9 cellular contexts compared by ENCODE assay signal in the genomic region with DNA sequence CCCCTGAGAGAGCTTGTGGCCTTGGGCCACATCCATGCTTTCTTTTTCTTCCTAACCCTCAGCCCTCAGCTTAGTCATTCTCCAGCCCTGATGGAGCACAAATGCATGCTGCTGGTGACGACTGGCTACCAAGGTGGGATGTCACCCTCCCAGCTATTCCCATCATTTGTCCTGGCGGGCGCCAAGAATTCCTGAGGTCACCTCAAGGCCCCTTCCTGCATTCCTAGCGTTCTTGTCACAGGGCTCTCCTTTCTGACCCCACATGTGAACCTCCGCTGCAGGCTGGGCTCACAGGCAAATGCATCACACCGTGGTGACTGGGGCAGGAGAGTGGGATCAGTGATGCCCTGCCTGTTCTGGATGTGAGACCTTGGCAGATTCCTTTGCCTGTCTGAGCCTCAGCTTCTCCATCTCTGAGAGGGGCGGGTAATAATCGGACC.
DNase-seq lines count a peak whose midpoint lies in the region; ATAC-seq and TF ChIP-seq lines count a peak whose summit lies in the region.
"Had no signal": no experiment of that assay in that cellular context is flagged by ENCODE, and none has a peak within 500 bp of the region (broad histone marks: within the 10 kb centered on the region; RNA-seq: fewer than 3 reads in every experiment).

No MANE protein-coding gene starts in this region.

- no peak overlapping the region for H3K4me3 ChIP-seq in AG10803 (ENCODE audit: low read length)
- H3K4me3 ChIP-seq in HUES6 (ENCODE audit: low read depth, low read length), result no peak overlapping the region
- no peak overlapping the region for H3K4me3 ChIP-seq in muscle layer of colon (ENCODE audit: low read depth in 1 of 2, low read length in 2 of 2)

- H3K4me1 ChIP-seq in HUES6 (ENCODE audit: control insufficient read depth, insufficient read depth, low read length), result peaks cover 45% of the 10 kb centered on the region
- peaks cover 16% of the 10 kb centered on the region for H3K4me1 ChIP-seq in muscle layer of colon (ENCODE audit: insufficient read depth, low read length)

- H3K36me3 ChIP-seq in HUES6 (ENCODE audit: control insufficient read depth, insufficient read depth, low read length) (no peaks in the 10 kb centered on the region), muscle layer of colon (ENCODE audit: insufficient read depth, low read length) (no peaks in the 10 kb centered on the region)

- H3K27me3 ChIP-seq in HUES6 (ENCODE audit: control insufficient read depth, insufficient read depth, low read length), result no peaks in the 10 kb centered on the region
- no peaks in the 10 kb centered on the region for H3K27me3 ChIP-seq in muscle layer of colon (ENCODE audit: control insufficient read depth in 1 of 2, insufficient read depth in 2 of 2, low read length in 2 of 2)

- H3K9ac ChIP-seq in HUES6 (ENCODE audit: low read length) (peak overlapping the region; percentile 74), muscle layer of colon (ENCODE audit: low read length) (no peak overlapping the region)

- H3K27ac ChIP-seq in HUES6 (ENCODE audit: low read depth, low read length) (peak overlapping the region; percentile 70; the same call in 1 of the 2 replicates), muscle layer of colon (ENCODE audit: low read depth, low read length) (peak overlapping the region; percentile 77)

- no peaks in the 10 kb centered on the region for H3K9me3 ChIP-seq in HUES6 (ENCODE audit: control insufficient read depth, insufficient read depth, low read depth, low read length)
- no peaks in the 10 kb centered on the region for H3K9me3 ChIP-seq in muscle layer of colon (ENCODE audit: low read length)

- DNase-seq in AG10803 (ENCODE audit: low read depth) (peak; percentile 95), cerebellar cortex (ENCODE audit: low spot score) (peak; percentile 51), NCI-H748 treated with DMSO at 0.1 percent for 48 hours (lab: John Stamatoyannopoulos, UW) (no peak), HuH-7.5 (ENCODE audit: low spot score) (no peak), UCSD-AML1 (lab: John Stamatoyannopoulos, UW; ENCODE audit: unreplicated experiment) (no peak)
- DNase-seq: NCI-H524 treated with DMSO at 0.1 percent for 48 hours had no signal

- no peak for ATAC-seq in GM21576 (IDR thresholded peaks at IDR 0.05; ENCODE audit: unreplicated experiment)

- TF ChIP-seq CTCF in AG10803 (conservative IDR thresholded peaks at IDR 0.05; ENCODE audit: low read length), result no peak

Comparison
In these comparisons a context has a peak if more than half of its experiments do, and no peak if none do; other contexts are left out.
1. DNase-seq: peak in AG10803 (single experiment) and cerebellar cortex (single experiment); none in NCI-H748 treated with DMSO at 0.1 percent for 48 hours (single experiment), HuH-7.5 (single experiment) and UCSD-AML1 (single experiment).